1 cellular context compared by ENCODE assay signal in genomic region chr14:22918809-22919600, GRCh38.
TF ChIP-seq lines count a peak whose summit lies in the region.

TSS of gene RBM23 (minus strand) at chr14:22919149.

TF ChIP-seq in HCT116, 20 proteins besides CTCF, POLR2A, EP300 and RAD21 (continued from another document):
- TF ChIP-seq POLR2AphosphoS5 (IDR thresholded peaks at IDR 0.05; ENCODE audit: low read depth, low read length), result peak; percentile 57
- no peak for TF ChIP-seq EZH2phosphoT487 (IDR thresholded peaks at IDR 0.05; ENCODE audit: borderline replicate concordance)
- TF ChIP-seq ZFX (IDR thresholded peaks at IDR 0.05), result no peak
- TF ChIP-seq SIN3A (IDR thresholded peaks at IDR 0.05; ENCODE audit: low read depth), result no peak
- TF ChIP-seq SRF (IDR thresholded peaks at IDR 0.05; ENCODE audit: low read depth), result no peak
- no peak for TF ChIP-seq EZH2 (IDR thresholded peaks at IDR 0.05)
- no peak; the same call in 1 of the 2 replicates for TF ChIP-seq ELF1 (IDR thresholded peaks at IDR 0.05; ENCODE audit: borderline replicate concordance, low read depth)
- TF ChIP-seq CEBPB (IDR thresholded peaks at IDR 0.05; ENCODE audit: low read depth), result no peak
